21 cellular contexts compared by ENCODE assay signal in the genomic region with DNA sequence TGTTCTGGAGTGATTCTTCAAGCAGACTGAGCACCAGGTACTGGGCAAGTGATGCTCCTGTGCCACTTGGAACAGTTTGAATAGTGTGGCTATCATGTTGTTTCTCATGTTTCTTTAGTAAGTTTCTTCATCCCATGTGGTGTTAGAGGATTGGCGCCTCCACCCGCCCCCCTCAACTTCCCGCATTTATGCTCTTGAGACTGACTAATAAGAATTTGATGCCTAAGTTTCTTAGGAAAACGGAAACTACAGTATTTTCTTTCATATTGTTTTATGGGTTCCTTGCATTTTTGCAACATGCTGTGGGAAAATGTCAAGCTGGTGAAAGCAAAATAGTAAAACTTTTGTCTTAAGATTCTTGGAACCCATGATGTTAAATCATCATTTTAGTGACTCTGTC.
"Had no signal": no experiment of that assay in that cellular context is flagged by ENCODE, and none has a peak within 500 bp of the region (broad histone marks: within the 10 kb centered on the region; RNA-seq: fewer than 3 reads in every experiment).

No MANE protein-coding gene starts in this region.

- H3K36me3 Mint-ChIP-seq: naive thymus-derived CD4-positive, alpha-beta T cell; stimulated activated naive B cell treated with anti-CD40 and anti-IgM and Interleukin-4, amounts not matched to agents 10 μg/mL and 1 μg/mL and 100 μg/mL, for 72 hours had no signal

- H3K4me3 ChIP-seq: esophagus squamous epithelium, hepatocyte, ovary, right atrium auricular region, sigmoid colon, skin epidermis, suprapubic skin, tibial artery, upper lobe of left lung, uterus had no signal

- H3K27ac ChIP-seq: esophagus squamous epithelium, hepatocyte, neutrophil, ovary, sigmoid colon, skin epidermis, suprapubic skin, tibial artery, upper lobe of left lung, uterus had no signal

- H3K4me3 Mint-ChIP-seq: dendritic cell treated with granulocyte-macrophage colony-stimulating factor and Interleukin-4, amounts not matched to agents 40 ng/mL and 50 ng/mL, for 4 days; naive thymus-derived CD4-positive, alpha-beta T cell; nephron progenitor cell; stimulated activated naive B cell treated with anti-CD40 and anti-IgM and Interleukin-4, amounts not matched to agents 10 μg/mL and 1 μg/mL and 100 μg/mL, for 72 hours had no signal

- DNase-seq: esophagus squamous epithelium; foreskin melanocyte; kidney; left cardiac atrium; mesendoderm; naive thymus-derived CD4-positive, alpha-beta T cell; nephron progenitor cell; ovary; sigmoid colon; stimulated activated CD4-positive, alpha-beta T cell treated with anti-CD3 and anti-CD28 coated beads, Interleukin-2, amount 100 ng/mL, for 24 hours; stimulated activated CD4-positive, alpha-beta T cell treated with anti-CD3 and anti-CD28 coated beads, Interleukin-4, amount 100 ng/mL, for 4 hours; stimulated activated naive B cell treated with anti-CD40 and anti-IgM and Interleukin-4, amounts not matched to agents 10 μg/mL and 1 μg/mL and 100 μg/mL, for 72 hours; tibial artery; upper lobe of left lung; uterus had no signal

- H3K27me3 ChIP-seq: esophagus squamous epithelium, hepatocyte, ovary, right atrium auricular region, sigmoid colon, suprapubic skin, tibial artery, upper lobe of left lung, uterus had no signal

- H3K4me1 Mint-ChIP-seq: nephron progenitor cell; stimulated activated naive B cell treated with anti-CD40 and anti-IgM and Interleukin-4, amounts not matched to agents 10 μg/mL and 1 μg/mL and 100 μg/mL, for 72 hours had no signal

- H3K36me3 ChIP-seq: esophagus squamous epithelium, neutrophil, ovary, right atrium auricular region, sigmoid colon, suprapubic skin, tibial artery, upper lobe of left lung, uterus had no signal

- H3K9me3 Mint-ChIP-seq: dendritic cell treated with granulocyte-macrophage colony-stimulating factor and Interleukin-4, amounts not matched to agents 40 ng/mL and 50 ng/mL, for 4 days; naive thymus-derived CD4-positive, alpha-beta T cell; nephron progenitor cell; stimulated activated naive B cell treated with anti-CD40 and anti-IgM and Interleukin-4, amounts not matched to agents 10 μg/mL and 1 μg/mL and 100 μg/mL, for 72 hours had no signal

- H3K27ac Mint-ChIP-seq: dendritic cell treated with granulocyte-macrophage colony-stimulating factor and Interleukin-4, amounts not matched to agents 40 ng/mL and 50 ng/mL, for 4 days; naive thymus-derived CD4-positive, alpha-beta T cell; nephron progenitor cell; stimulated activated naive B cell treated with anti-CD40 and anti-IgM and Interleukin-4, amounts not matched to agents 10 μg/mL and 1 μg/mL and 100 μg/mL, for 72 hours had no signal
